ENCODE assay signal across 8 cellular contexts in genomic region chr6:13794184-13794583, GRCh38. TPM values are rescaled to one million over a fixed set of nuclear protein-coding genes. Genes with fewer than 3 reads are reported as not detected.
A peak's percentile ranks its signal among the peaks of the same experiment; 100 is the strongest.
DNase-seq lines count a peak whose midpoint lies in the region; ATAC-seq and TF ChIP-seq lines count a peak whose summit lies in the region.

No MANE protein-coding gene starts in this region.

- H3K4me3 ChIP-seq in fibroblast of villous mesenchyme (ENCODE audit: low read depth, low read length), result no peak overlapping the region

- no peak for TF ChIP-seq CTCF in HFFc6 (IDR thresholded peaks at IDR 0.05)
- TF ChIP-seq CTCF in fibroblast of villous mesenchyme (IDR thresholded peaks at IDR 0.05; ENCODE audit: insufficient read depth, low read depth, low read length), result no peak

- H3K27ac Mint-ChIP-seq in HFFc6, result peak overlapping the region; percentile 86
- H3K27ac Mint-ChIP-seq in T-helper 1 cell treated with Interleukin-12 subunit alpha and Interleukin-12 subunit beta and Interleukin-4 antibody, amounts not matched to agents 30 μg/mL and 1 μg/mL, for 36 hours, result peak overlapping the region; percentile 49

- DNase-seq in Caki2 (ENCODE audit: low read depth) (peak; percentile 67), HFFc6 (peak; percentile 68), fibroblast of villous mesenchyme (ENCODE audit: low read depth) (peak; percentile 33), NCI-H1694 (lab: John Stamatoyannopoulos, UW) (no peak), NCI-H1092 treated with DMSO at 0.1 percent for 48 hours (lab: John Stamatoyannopoulos, UW) (no peak), SW 1271 (lab: John Stamatoyannopoulos, UW) (no peak)

- H3K27me3 Mint-ChIP-seq in HFFc6 (ENCODE audit: insufficient read depth), result peaks cover 3% of the 10 kb centered on the region; the same call in 1 of the 2 replicates
- H3K27me3 Mint-ChIP-seq in T-helper 1 cell treated with Interleukin-12 subunit alpha and Interleukin-12 subunit beta and Interleukin-4 antibody, amounts not matched to agents 30 μg/mL and 1 μg/mL, for 36 hours (ENCODE audit: low read depth), result no peaks in the 10 kb centered on the region

- H3K4me3 Mint-ChIP-seq in HFFc6, result no peak overlapping the region
- H3K4me3 Mint-ChIP-seq in T-helper 1 cell treated with Interleukin-12 subunit alpha and Interleukin-12 subunit beta and Interleukin-4 antibody, amounts not matched to agents 30 μg/mL and 1 μg/mL, for 36 hours, result no peak overlapping the region

- peaks cover 11% of the 10 kb centered on the region for H3K36me3 Mint-ChIP-seq in HFFc6 (ENCODE audit: low read depth)
- peaks cover 22% of the 10 kb centered on the region for H3K36me3 Mint-ChIP-seq in T-helper 1 cell treated with Interleukin-12 subunit alpha and Interleukin-12 subunit beta and Interleukin-4 antibody, amounts not matched to agents 30 μg/mL and 1 μg/mL, for 36 hours (ENCODE audit: low read depth)

- in situ Hi-C loops in Caki2 (cut with HindIII; ENCODE audit: low pct_unique_long_range_greater_than_20kb, low sequenced_read_pairs), result no loop called here

- no peaks in the 10 kb centered on the region for H3K9me3 Mint-ChIP-seq in HFFc6
- H3K9me3 Mint-ChIP-seq in T-helper 1 cell treated with Interleukin-12 subunit alpha and Interleukin-12 subunit beta and Interleukin-4 antibody, amounts not matched to agents 30 μg/mL and 1 μg/mL, for 36 hours, result no peaks in the 10 kb centered on the region

- H3K4me1 Mint-ChIP-seq in HFFc6 (ENCODE audit: low read depth), result peaks cover 25% of the 10 kb centered on the region
- H3K4me1 Mint-ChIP-seq in T-helper 1 cell treated with Interleukin-12 subunit alpha and Interleukin-12 subunit beta and Interleukin-4 antibody, amounts not matched to agents 30 μg/mL and 1 μg/mL, for 36 hours (ENCODE audit: low read depth), result peaks cover 17% of the 10 kb centered on the region

- no peak for ATAC-seq in GM21528 (IDR thresholded peaks at IDR 0.05; ENCODE audit: low FRiP score, unreplicated experiment)

RNA-seq across cellular contexts. Expression of gene MCUR1, which starts 20.2 kb away (rescaled TPM):
- total RNA-seq in Caki2 (2014; rRNA removed; shearing (Covaris generic); ENCODE audit: low replicate concordance), result 21.6 and 26.5 TPM in 2 replicates
- 10 to 100 TPM; 17.5 to 25.5 (median 22.4) TPM for total RNA-seq in HFFc6 (2021; fragmentation: NEBNext Ultra II Directional; extraction: Animal tissue kit (Norgen Biotek cat#: 25700))
- 12.2 and 13.8 TPM in 2 replicates for total RNA-seq in fibroblast of villous mesenchyme

Comparison
In these comparisons a context has a peak if more than half of its experiments do, and no peak if none do; other contexts are left out.
1. DNase-seq: peak in Caki2 (single experiment), HFFc6 (single experiment) and fibroblast of villous mesenchyme (single experiment); none in NCI-H1694 (single experiment), NCI-H1092 treated with DMSO at 0.1 percent for 48 hours (single experiment) and SW 1271 (0 of 2).